In genomic region chr6:52335576-52335975, GRCh38 we compare ENCODE assay signal across 23 cellular contexts. TPM values are rescaled to one million over a fixed set of nuclear protein-coding genes. Genes with fewer than 3 reads are reported as not detected.
DNase-seq lines count a peak whose midpoint lies in the region; ATAC-seq and TF ChIP-seq lines count a peak whose summit lies in the region.
"Had no signal": no experiment of that assay in that cellular context is flagged by ENCODE, and none has a peak within 500 bp of the region (broad histone marks: within the 10 kb centered on the region; RNA-seq: fewer than 3 reads in every experiment).

No MANE protein-coding gene starts in this region.

- no peaks in the 10 kb centered on the region for H4K20me1 ChIP-seq in GM23338 (replicated peaks; ENCODE audit: insufficient read depth)

- ATAC-seq in activated naive CD4-positive, alpha-beta T cell treated with anti-CD3 and anti-CD28 coated beads, Interleukin-2, amount 50 U/mL, for 72 hours: no peak
- ATAC-seq in activated T-helper 17 cell treated with anti-CD3 and anti-CD28 coated beads, Interleukin-2, amount 50 U/mL, for 72 hours (replicated peaks): no peak
- peak; percentile 17 for ATAC-seq in left colon
- no peak for ATAC-seq in GM23338
- no peak for ATAC-seq in HG03108 (IDR thresholded peaks at IDR 0.05; ENCODE audit: unreplicated experiment)
- ATAC-seq: A549, gastrocnemius medialis had no signal

- no peak for DNase-seq in activated naive CD4-positive, alpha-beta T cell treated with anti-CD3 and anti-CD28 coated beads, Interleukin-2, amount 50 U/mL, for 72 hours (ENCODE audit: low spot score in 2 of 2)
- DNase-seq in left colon (no peak), type B pancreatic cell (ENCODE audit: extremely low spot score, unreplicated experiment) (no peak), GM23338 (ENCODE audit: low spot score) (no peak), testis (no peak)
- DNase-seq: activated CD4-positive, alpha-beta T cell treated with anti-CD3 and anti-CD28 coated beads, Interleukin-2, amount 50 U/mL, for 4 hours; activated naive CD4-positive, alpha-beta T cell treated with anti-CD3 and anti-CD28 coated beads, Interleukin-2, amount 10 ng/mL, durations not matched to agents 7 days and 5 days; activated T-cell treated with anti-CD3 and anti-CD28 coated beads for 4 hours; cortex of kidney; DND-41; gastrocnemius medialis; kidney glomerular epithelial cell; NCI-H2081; nephron progenitor cell; WERI-Rb-1 had no signal

- H3K27me3 ChIP-seq in GM23338 (ENCODE audit: insufficient read depth): no peaks in the 10 kb centered on the region
- H3K27me3 ChIP-seq in testis: no peaks in the 10 kb centered on the region
- H3K27me3 ChIP-seq: gastrocnemius medialis had no signal

- H3K79me2 ChIP-seq in GM23338 (replicated peaks; ENCODE audit: insufficient read depth): no peaks in the 10 kb centered on the region

- TF ChIP-seq POLR2A in testis (IDR thresholded peaks at IDR 0.05): no peak

- H3K4me3 Mint-ChIP-seq in activated naive CD4-positive, alpha-beta T cell treated with anti-CD3 and anti-CD28 coated beads, Interleukin-2, amount 50 U/mL, for 24 hours: no peak overlapping the region
- peak overlapping the region; percentile 50 for H3K4me3 Mint-ChIP-seq in activated T-helper 17 cell treated with anti-CD3 and anti-CD28 coated beads, Interleukin-2, amount 50 U/mL, for 72 hours
- H3K4me3 Mint-ChIP-seq in type B pancreatic cell (no peak overlapping the region), GM23338 (no peak overlapping the region)
- H3K4me3 Mint-ChIP-seq: activated naive CD4-positive, alpha-beta T cell treated with anti-CD3 and anti-CD28 coated beads, Interleukin-2, amount 10 ng/mL, durations not matched to agents 7 days and 5 days; brain; memory B cell; nephron progenitor cell had no signal

- H3K9me2 ChIP-seq in GM23338 (ENCODE audit: insufficient read depth): 0 out of 2 replicates have a peak, but pooled peaks cover 3% of the 10 kb centered on the region

- H3K27me3 Mint-ChIP-seq in activated naive CD4-positive, alpha-beta T cell treated with anti-CD3 and anti-CD28 coated beads, Interleukin-2, amount 50 U/mL, for 24 hours: no peaks in the 10 kb centered on the region
- no peaks in the 10 kb centered on the region for H3K27me3 Mint-ChIP-seq in activated T-helper 17 cell treated with anti-CD3 and anti-CD28 coated beads, Interleukin-2, amount 50 U/mL, for 72 hours
- H3K27me3 Mint-ChIP-seq in type B pancreatic cell (no peaks in the 10 kb centered on the region), GM23338 (ENCODE audit: insufficient read depth, low read depth, poor library complexity) (peaks cover 1% of the 10 kb centered on the region)
- H3K27me3 Mint-ChIP-seq: activated naive CD4-positive, alpha-beta T cell treated with anti-CD3 and anti-CD28 coated beads, Interleukin-2, amount 10 ng/mL, durations not matched to agents 7 days and 5 days had no signal

- intact Hi-C loops in left colon (cut with DNase I, micrococcal nuclease) (no loop called here), testis (cut with DNase I; ENCODE audit: low total_unique reads) (no loop called here)

- H3K4me3 ChIP-seq in GM23338 (no peak overlapping the region), testis (no peak overlapping the region)
- H3K4me3 ChIP-seq: A549, gastrocnemius medialis, smooth muscle cell had no signal

- H3K4me2 ChIP-seq in GM23338: no peak overlapping the region
- H3K4me2 ChIP-seq: A549, smooth muscle cell had no signal

- no peak for TF ChIP-seq CTCF in type B pancreatic cell (conservative IDR thresholded peaks at IDR 0.05)
- no peak for TF ChIP-seq CTCF in GM23338 (conservative IDR thresholded peaks at IDR 0.05; ENCODE audit: low read depth in 2 of 2)
- TF ChIP-seq CTCF in testis (IDR thresholded peaks at IDR 0.05): no peak

- H3K4me1 ChIP-seq in GM23338 (ENCODE audit: insufficient read depth) (no peaks in the 10 kb centered on the region; the same call in 1 of the 2 replicates), testis (no peaks in the 10 kb centered on the region)
- H3K4me1 ChIP-seq: gastrocnemius medialis had no signal

- H3K36me3 ChIP-seq in GM23338 (ENCODE audit: insufficient read depth) (no peaks in the 10 kb centered on the region), testis (ENCODE audit: low read depth, missing control alignments) (no peaks in the 10 kb centered on the region)
- H3K36me3 ChIP-seq: gastrocnemius medialis, WERI-Rb-1 had no signal

- no peaks in the 10 kb centered on the region for H3K9me3 Mint-ChIP-seq in activated naive CD4-positive, alpha-beta T cell treated with anti-CD3 and anti-CD28 coated beads, Interleukin-2, amount 50 U/mL, for 24 hours
- H3K9me3 Mint-ChIP-seq in activated naive CD4-positive, alpha-beta T cell treated with anti-CD3 and anti-CD28 coated beads, Interleukin-2, amount 50 U/mL, for 72 hours: peaks cover 0 to 4% of the 10 kb centered on the region in 2 donors
- H3K9me3 Mint-ChIP-seq in activated T-helper 17 cell treated with anti-CD3 and anti-CD28 coated beads, Interleukin-2, amount 50 U/mL, for 72 hours: no peaks in the 10 kb centered on the region
- no peaks in the 10 kb centered on the region for H3K9me3 Mint-ChIP-seq in type B pancreatic cell
- H3K9me3 Mint-ChIP-seq in GM23338: no peaks in the 10 kb centered on the region
- H3K9me3 Mint-ChIP-seq: activated naive CD4-positive, alpha-beta T cell treated with anti-CD3 and anti-CD28 coated beads, Interleukin-2, amount 10 ng/mL, durations not matched to agents 7 days and 5 days; brain; memory B cell; nephron progenitor cell had no signal

- H3K27ac ChIP-seq in GM23338 (ENCODE audit: low read depth) (no peak overlapping the region), testis (no peak overlapping the region)
- H3K27ac ChIP-seq: A549, epithelial cell of prostate, gastrocnemius medialis, WERI-Rb-1 had no signal

- no peaks in the 10 kb centered on the region for H3K36me3 Mint-ChIP-seq in activated naive CD4-positive, alpha-beta T cell treated with anti-CD3 and anti-CD28 coated beads, Interleukin-2, amount 50 U/mL, for 24 hours
- H3K36me3 Mint-ChIP-seq in activated naive CD4-positive, alpha-beta T cell treated with anti-CD3 and anti-CD28 coated beads, Interleukin-2, amount 50 U/mL, for 72 hours: no peaks in the 10 kb centered on the region
- no peaks in the 10 kb centered on the region for H3K36me3 Mint-ChIP-seq in activated T-helper 17 cell treated with anti-CD3 and anti-CD28 coated beads, Interleukin-2, amount 50 U/mL, for 72 hours (ENCODE audit: low read depth)
- H3K36me3 Mint-ChIP-seq in type B pancreatic cell (no peaks in the 10 kb centered on the region), GM23338 (ENCODE audit: low read depth) (no peaks in the 10 kb centered on the region)
- H3K36me3 Mint-ChIP-seq: activated naive CD4-positive, alpha-beta T cell treated with anti-CD3 and anti-CD28 coated beads, Interleukin-2, amount 10 ng/mL, durations not matched to agents 7 days and 5 days; brain; memory B cell had no signal

- H2AFZ ChIP-seq in GM23338: no peak overlapping the region

- no peaks in the 10 kb centered on the region for H3F3A ChIP-seq in GM23338 (replicated peaks; ENCODE audit: low read depth)

- H3K9me3 ChIP-seq in testis: no peaks in the 10 kb centered on the region
- H3K9me3 ChIP-seq: A549, gastrocnemius medialis had no signal

- H3K27ac Mint-ChIP-seq in activated naive CD4-positive, alpha-beta T cell treated with anti-CD3 and anti-CD28 coated beads, Interleukin-2, amount 50 U/mL, for 24 hours: peak overlapping the region; percentile 90
- peak overlapping the region in 1 of 2 donors; percentile 63 for H3K27ac Mint-ChIP-seq in activated naive CD4-positive, alpha-beta T cell treated with anti-CD3 and anti-CD28 coated beads, Interleukin-2, amount 50 U/mL, for 72 hours
- peak overlapping the region; percentile 71 for H3K27ac Mint-ChIP-seq in activated T-helper 17 cell treated with anti-CD3 and anti-CD28 coated beads, Interleukin-2, amount 50 U/mL, for 72 hours
- H3K27ac Mint-ChIP-seq in type B pancreatic cell: peak overlapping the region; percentile 63
- no peak overlapping the region for H3K27ac Mint-ChIP-seq in GM23338
- H3K27ac Mint-ChIP-seq: activated naive CD4-positive, alpha-beta T cell treated with anti-CD3 and anti-CD28 coated beads, Interleukin-2, amount 10 ng/mL, durations not matched to agents 7 days and 5 days; memory B cell; nephron progenitor cell had no signal

- H3K4me1 Mint-ChIP-seq in activated naive CD4-positive, alpha-beta T cell treated with anti-CD3 and anti-CD28 coated beads, Interleukin-2, amount 50 U/mL, for 24 hours: peaks cover 80% of the 10 kb centered on the region
- H3K4me1 Mint-ChIP-seq in activated T-helper 17 cell treated with anti-CD3 and anti-CD28 coated beads, Interleukin-2, amount 50 U/mL, for 72 hours: peaks cover 56% of the 10 kb centered on the region
- peaks cover 25% of the 10 kb centered on the region for H3K4me1 Mint-ChIP-seq in type B pancreatic cell (ENCODE audit: unreplicated experiment)
- H3K4me1 Mint-ChIP-seq in GM23338: peaks cover 6% of the 10 kb centered on the region; the same call in 2 of the 3 replicates

TF ChIP-seq in GM23338, 12 proteins besides CTCF, POLR2A, EP300 and RAD21 (continues in another document):
- TF ChIP-seq CREB1 (CRISPR knock-in tag; IDR thresholded peaks at IDR 0.05; ENCODE audit: low read depth) (no peak), EZH2phosphoT487 (IDR thresholded peaks at IDR 0.05; ENCODE audit: unreplicated experiment) (no peak), POLR2AphosphoS5 (IDR thresholded peaks at IDR 0.05; ENCODE audit: low read depth) (no peak), EZH2 (IDR thresholded peaks at IDR 0.05; ENCODE audit: low read depth, unreplicated experiment) (no peak), JUNB (IDR thresholded peaks at IDR 0.05; ENCODE audit: unreplicated experiment) (no peak)

RNA-seq across cellular contexts. Expression of gene PAQR8, which starts 26.4 kb away (rescaled TPM):
- total RNA-seq in activated naive CD4-positive, alpha-beta T cell treated with anti-CD3 and anti-CD28 coated beads, Interleukin-2, amount 50 U/mL, for 72 hours: 10 to 100 TPM in 1 of 2 donors, 1 to 10 TPM in 1; 8.0 to 11.4 TPM
- 1 to 10 TPM; 5.7 to 9.2 TPM for total RNA-seq in activated T-helper 17 cell treated with anti-CD3 and anti-CD28 coated beads, Interleukin-2, amount 50 U/mL, for 72 hours
- 100 to 1,000 TPM; 152 to 158 TPM for total RNA-seq in left colon
- total RNA-seq in type B pancreatic cell (ENCODE audit: low replicate concordance): 17.6 and 21.2 TPM in 2 replicates
- total RNA-seq in GM23338 (2014; rRNA removed; shearing (Covaris generic)): 10.8 and 11.2 TPM in 2 replicates
- 3.6 and 3.7 TPM in 2 replicates for polyA plus RNA-seq in GM23338 (2016; fragmentation: Nextera tagmentation; extraction: Ambion mirVana)
- 10 to 100 TPM in 1 of 2 donors, 1 to 10 TPM in 1; 9.0 to 11.0 TPM for total RNA-seq in testis
- polyA plus RNA-seq in testis (ENCODE audit: insufficient read depth, low read depth, low replicate concordance): 8.3 TPM

RNA-seq across cellular contexts. Expression of gene MCM3, which starts 51.0 kb away (rescaled TPM):
- total RNA-seq in activated naive CD4-positive, alpha-beta T cell treated with anti-CD3 and anti-CD28 coated beads, Interleukin-2, amount 50 U/mL, for 72 hours: 100 to 1,000 TPM; 239 to 276 TPM
- 100 to 1,000 TPM; 141 to 247 TPM for total RNA-seq in activated T-helper 17 cell treated with anti-CD3 and anti-CD28 coated beads, Interleukin-2, amount 50 U/mL, for 72 hours
- 10 to 100 TPM; 22.5 to 33.2 TPM for total RNA-seq in left colon
- 68.2 and 122 TPM in 2 replicates for total RNA-seq in type B pancreatic cell (ENCODE audit: low replicate concordance)
- 328 and 369 TPM in 2 replicates for total RNA-seq in GM23338 (2014; rRNA removed; shearing (Covaris generic))
- 147 and 157 TPM in 2 replicates for polyA plus RNA-seq in GM23338 (2016; fragmentation: Nextera tagmentation; extraction: Ambion mirVana)
- 10 to 100 TPM; 53.4 to 55.9 TPM for total RNA-seq in testis
- 41.1 TPM for polyA plus RNA-seq in testis (ENCODE audit: insufficient read depth, low read depth, low replicate concordance)
